Comparison of ENCODE assay signal across 23 cellular contexts in the genomic region with DNA sequence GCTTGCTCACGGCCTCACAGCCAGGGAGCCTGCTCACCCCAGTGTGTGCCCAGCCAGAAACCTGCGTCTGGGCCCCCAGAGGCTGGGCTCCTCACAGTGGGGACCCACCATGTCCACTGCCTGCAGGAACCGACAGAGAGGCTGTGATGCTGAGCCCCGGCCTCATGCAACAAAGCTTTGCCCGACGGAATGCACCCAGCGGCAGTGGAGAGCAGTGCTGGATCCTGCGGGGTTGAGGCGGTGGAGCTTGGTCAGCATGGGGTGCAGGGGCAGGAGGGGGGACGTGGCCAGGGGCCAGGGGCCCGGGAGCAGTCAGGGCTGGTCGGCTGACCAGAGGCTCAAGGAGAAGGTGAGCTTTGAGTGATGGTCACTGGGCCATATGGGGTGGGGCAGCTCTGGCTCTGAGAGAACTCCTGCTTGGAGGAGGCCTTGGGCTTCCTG.
"Had no signal": no experiment of that assay in that cellular context is flagged by ENCODE, and none has a peak within 500 bp of the region (broad histone marks: within the 10 kb centered on the region; RNA-seq: fewer than 3 reads in every experiment).

No MANE protein-coding gene starts in this region.

- H3K36me3 Mint-ChIP-seq: immature natural killer cell, WTC11 had no signal

- H3K4me1 ChIP-seq: foreskin keratinocyte, left lung, tibial artery had no signal

- H3K9me3 ChIP-seq: body of pancreas, left lung, tibial artery had no signal

- H3K27me3 ChIP-seq: body of pancreas, foreskin keratinocyte, hepatocyte had no signal

- DNase-seq: activated naive CD4-positive, alpha-beta T cell treated with anti-CD3 and anti-CD28 coated beads for 36 hours; activated naive CD8-positive, alpha-beta T cell treated with anti-CD3 and anti-CD28 coated beads, Interleukin-2, amount 50 U/mL, for 24 hours; activated T-cell treated with anti-CD3 and anti-CD28 coated beads, Interleukin-2, amount 50 U/mL, for 1 hour; body of pancreas; dermis blood vessel endothelial cell; effector CD8-positive, alpha-beta T cell; foreskin keratinocyte; immature natural killer cell; kidney glomerular epithelial cell; mammary epithelial cell; midbrain; nucleus accumbens; stimulated activated CD4-positive, alpha-beta T cell treated with anti-CD3 and anti-CD28 coated beads, Interleukin-12 subunit alpha, Interleukin-12 subunit beta, amount 100 ng/mL, for 4 hours; stimulated activated CD4-positive, alpha-beta T cell treated with anti-CD3 and anti-CD28 coated beads, Interleukin-4, amount 100 ng/mL, for 4 hours; T1000 had no signal

- H3K27ac Mint-ChIP-seq: activated naive CD4-positive, alpha-beta T cell treated with anti-CD3 and anti-CD28 coated beads for 36 hours; activated naive CD8-positive, alpha-beta T cell treated with anti-CD3 and anti-CD28 coated beads, Interleukin-2, amount 50 U/mL, for 24 hours; immature natural killer cell; nephron; stimulated activated naive CD8-positive, alpha-beta T cell treated with anti-CD3 and anti-CD28 coated beads, Interleukin-15, Interleukin-2, amounts not matched to agents 100 ng/mL and 50 ng/mL, for 24 hours; T-helper 1 cell treated with Interleukin-12 subunit alpha and Interleukin-12 subunit beta and Interleukin-4 antibody, amounts not matched to agents 30 μg/mL and 1 μg/mL, for 36 hours; WTC11 had no signal

- H3K9me3 Mint-ChIP-seq: activated naive CD4-positive, alpha-beta T cell treated with anti-CD3 and anti-CD28 coated beads for 36 hours; activated naive CD8-positive, alpha-beta T cell treated with anti-CD3 and anti-CD28 coated beads, Interleukin-2, amount 50 U/mL, for 24 hours; immature natural killer cell; nephron; stimulated activated naive CD8-positive, alpha-beta T cell treated with anti-CD3 and anti-CD28 coated beads, Interleukin-15, Interleukin-2, amounts not matched to agents 100 ng/mL and 50 ng/mL, for 24 hours; T-helper 1 cell treated with Interleukin-12 subunit alpha and Interleukin-12 subunit beta and Interleukin-4 antibody, amounts not matched to agents 30 μg/mL and 1 μg/mL, for 36 hours; WTC11 had no signal

- H3K36me3 ChIP-seq: cardiac muscle cell, left lung, tibial artery had no signal

- H3K4me1 Mint-ChIP-seq: nephron, WTC11 had no signal

- ATAC-seq: activated naive CD8-positive, alpha-beta T cell treated with anti-CD3 and anti-CD28 coated beads, Interleukin-2, amount 50 U/mL, for 24 hours; body of pancreas; foreskin keratinocyte; left lung; WTC11 had no signal

- H3K4me3 Mint-ChIP-seq: activated naive CD4-positive, alpha-beta T cell treated with anti-CD3 and anti-CD28 coated beads for 36 hours; activated naive CD8-positive, alpha-beta T cell treated with anti-CD3 and anti-CD28 coated beads, Interleukin-2, amount 50 U/mL, for 24 hours; immature natural killer cell; nephron; stimulated activated naive CD8-positive, alpha-beta T cell treated with anti-CD3 and anti-CD28 coated beads, Interleukin-15, Interleukin-2, amounts not matched to agents 100 ng/mL and 50 ng/mL, for 24 hours; T-helper 1 cell treated with Interleukin-12 subunit alpha and Interleukin-12 subunit beta and Interleukin-4 antibody, amounts not matched to agents 30 μg/mL and 1 μg/mL, for 36 hours; WTC11 had no signal

- H3K27ac ChIP-seq: body of pancreas, cardiac muscle cell, foreskin keratinocyte, hepatocyte, left lung, tibial artery had no signal

- H3K4me3 ChIP-seq: body of pancreas, cardiac muscle cell, hepatocyte, left lung, tibial artery had no signal
